In the genomic region with DNA sequence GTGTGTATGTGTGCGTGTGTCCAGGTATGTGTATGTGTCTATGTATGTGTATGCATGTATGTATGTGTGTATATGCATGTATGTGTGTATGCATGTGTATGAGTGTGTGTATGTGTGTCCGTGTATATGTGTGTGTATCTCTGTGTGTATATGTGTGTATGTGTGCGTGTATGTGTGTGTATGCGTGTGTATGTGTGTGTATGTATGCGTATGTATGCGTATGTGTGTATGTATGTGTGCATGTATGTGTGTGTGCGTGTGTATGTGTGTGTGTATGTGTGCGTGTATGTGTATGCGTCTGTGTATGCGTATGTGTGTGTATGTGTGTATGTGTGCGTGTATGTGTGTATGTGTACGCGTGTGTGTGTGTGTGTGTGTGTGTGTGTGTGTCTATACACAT, we compare ENCODE assay signal across 24 cellular contexts. TPM values are rescaled to one million over a fixed set of nuclear protein-coding genes. Genes with fewer than 3 reads are reported as not detected.
DNase-seq lines count a peak whose midpoint lies in the region; ATAC-seq and TF ChIP-seq lines count a peak whose summit lies in the region.
"Had no signal": no experiment of that assay in that cellular context is flagged by ENCODE, and none has a peak within 500 bp of the region (broad histone marks: within the 10 kb centered on the region; RNA-seq: fewer than 3 reads in every experiment).

No MANE protein-coding gene starts in this region.

- POLR2A ChIA-PET in HEK293 (lab: Yijun Ruan, JAX) = no interaction called here

- no peaks in the 10 kb centered on the region for H3K27me3 Mint-ChIP-seq in activated CD8-positive, alpha-beta memory T cell treated with anti-CD3 and anti-CD28 coated beads, Interleukin-2, amount 10 ng/mL, durations not matched to agents 7 days and 5 days
- no peaks in the 10 kb centered on the region for H3K27me3 Mint-ChIP-seq in central memory CD8-positive, alpha-beta T cell
- H3K27me3 Mint-ChIP-seq: type B pancreatic cell had no signal

- no peak for ATAC-seq in activated CD8-positive, alpha-beta memory T cell treated with anti-CD3 and anti-CD28 coated beads, Interleukin-2, amount 10 ng/mL, durations not matched to agents 7 days and 5 days
- no peak for ATAC-seq in central memory CD8-positive, alpha-beta T cell (replicated peaks; ENCODE audit: extremely low read depth, poor library complexity, severe bottlenecking)
- ATAC-seq in stimulated activated effector memory CD8-positive, alpha-beta T cell treated with anti-CD3 and anti-CD28 coated beads, Interleukin-12 subunit alpha, Interleukin-12 subunit beta, amount 100 ng/mL, for 72 hours = no peak
- no peak for ATAC-seq in activated naive CD4-positive, alpha-beta T cell treated with anti-CD3 and anti-CD28 coated beads, Interleukin-2, amount 50 U/mL, for 72 hours
- ATAC-seq: body of pancreas, gastroesophageal sphincter, left colon, PC-3 had no signal

- no peak for DNase-seq in activated CD8-positive, alpha-beta memory T cell treated with anti-CD3 and anti-CD28 coated beads, Interleukin-2, amount 10 ng/mL, durations not matched to agents 7 days and 5 days
- no peak for DNase-seq in activated CD8-positive, alpha-beta memory T cell treated with anti-CD3 and anti-CD28 coated beads for 24 hours
- DNase-seq in central memory CD8-positive, alpha-beta T cell (ENCODE audit: low spot score in 2 of 2) = no peak
- DNase-seq in stimulated activated effector memory CD8-positive, alpha-beta T cell treated with anti-CD3 and anti-CD28 coated beads, Interleukin-12 subunit alpha, Interleukin-12 subunit beta, amount 100 ng/mL, for 72 hours (ENCODE audit: low spot score in 2 of 2) = no peak
- no peak for DNase-seq in stimulated activated CD4-positive, alpha-beta T cell treated with anti-CD3 and anti-CD28 coated beads, Interleukin-1b, Interleukin-23, amount 100 ng/mL, for 48 hours
- DNase-seq in activated naive CD4-positive, alpha-beta T cell treated with anti-CD3 and anti-CD28 coated beads, Interleukin-2, amount 50 U/mL, for 72 hours (ENCODE audit: low spot score in 2 of 2) = no peak
- no peak for DNase-seq in SHP77 treated with DMSO at 0.1 percent for 48 hours (lab: John Stamatoyannopoulos, UW)
- DNase-seq: activated CD4-positive, alpha-beta T cell treated with anti-CD3 and anti-CD28 coated beads, Interleukin-2, amount 50 U/mL, for 48 hours; activated effector memory CD4-positive, alpha-beta T cell treated with Interleukin-2 at 50 U/mL for 16 hours; body of pancreas; cerebellar nuclear complex; dorsolateral prefrontal cortex; HFFc6; hypothalamus; immature natural killer cell; left colon; NCI-H1092 treated with DMSO at 0.1 percent for 48 hours; NCI-H187 treated with DMSO at 0.1 percent for 48 hours; NCI-H2171 treated with DMSO at 0.1 percent for 48 hours; NCI-H524; PC-3 had no signal

- H3K36me3 ChIP-seq in HEK293 (ENCODE audit: control insufficient read depth in 2 of 2, insufficient read depth in 1 of 2, low read length in 2 of 2) = no peaks in the 10 kb centered on the region
- H3K36me3 ChIP-seq: gastroesophageal sphincter had no signal

- peaks cover 87% of the 10 kb centered on the region for H3K4me1 Mint-ChIP-seq in activated CD8-positive, alpha-beta memory T cell treated with anti-CD3 and anti-CD28 coated beads, Interleukin-2, amount 10 ng/mL, durations not matched to agents 7 days and 5 days
- peaks cover 89% of the 10 kb centered on the region for H3K4me1 Mint-ChIP-seq in central memory CD8-positive, alpha-beta T cell
- H3K4me1 Mint-ChIP-seq in stimulated activated effector memory CD8-positive, alpha-beta T cell treated with anti-CD3 and anti-CD28 coated beads, Interleukin-12 subunit alpha, Interleukin-12 subunit beta, amount 100 ng/mL, for 72 hours = peaks cover 93% of the 10 kb centered on the region

- H3K4me3 ChIP-seq in HEK293 (ENCODE audit: low read depth, low read length) = no peak overlapping the region
- H3K4me3 ChIP-seq: body of pancreas, dorsolateral prefrontal cortex, gastroesophageal sphincter had no signal

- H3K27ac ChIP-seq in HEK293 (ENCODE audit: extremely low read depth, low read depth, low read length) = no peak overlapping the region
- H3K27ac ChIP-seq: body of pancreas, dorsolateral prefrontal cortex, gastroesophageal sphincter had no signal

- CTCF ChIA-PET in activated CD8-positive, alpha-beta memory T cell treated with anti-CD3 and anti-CD28 coated beads, Interleukin-2, amount 10 ng/mL, durations not matched to agents 7 days and 5 days (lab: Charles Lee) = interaction anchor here (1.5 kb wide), 1 partner anchor 10 kb away, joined by 5 read pairs; no protein-coding TSS in a partner anchor
- CTCF ChIA-PET in HEK293 (lab: Yijun Ruan, JAX) = no interaction called here

- TF ChIP-seq CTCF in HEK293 (tag by site-specific recombination; IDR thresholded peaks at IDR 0.05) = no peak

- peak overlapping the region; percentile 27 for H3K27ac Mint-ChIP-seq in activated CD8-positive, alpha-beta memory T cell treated with anti-CD3 and anti-CD28 coated beads, Interleukin-2, amount 10 ng/mL, durations not matched to agents 7 days and 5 days
- H3K27ac Mint-ChIP-seq in central memory CD8-positive, alpha-beta T cell (ENCODE audit: low read depth) = peak overlapping the region; percentile 66
- H3K27ac Mint-ChIP-seq in stimulated activated effector memory CD8-positive, alpha-beta T cell treated with anti-CD3 and anti-CD28 coated beads, Interleukin-12 subunit alpha, Interleukin-12 subunit beta, amount 100 ng/mL, for 72 hours = peak overlapping the region; percentile 10
- no peak overlapping the region for H3K27ac Mint-ChIP-seq in activated naive CD4-positive, alpha-beta T cell treated with anti-CD3 and anti-CD28 coated beads, Interleukin-2, amount 50 U/mL, for 72 hours
- H3K27ac Mint-ChIP-seq: HFFc6, type B pancreatic cell had no signal

- H3K36me3 Mint-ChIP-seq in activated CD8-positive, alpha-beta memory T cell treated with anti-CD3 and anti-CD28 coated beads, Interleukin-2, amount 10 ng/mL, durations not matched to agents 7 days and 5 days = peaks cover 56% of the 10 kb centered on the region
- peaks cover 7% of the 10 kb centered on the region for H3K36me3 Mint-ChIP-seq in central memory CD8-positive, alpha-beta T cell (ENCODE audit: insufficient read depth)
- peaks cover 14% of the 10 kb centered on the region for H3K36me3 Mint-ChIP-seq in stimulated activated effector memory CD8-positive, alpha-beta T cell treated with anti-CD3 and anti-CD28 coated beads, Interleukin-12 subunit alpha, Interleukin-12 subunit beta, amount 100 ng/mL, for 72 hours
- peaks cover 11 to 43% of the 10 kb centered on the region in 2 donors for H3K36me3 Mint-ChIP-seq in activated naive CD4-positive, alpha-beta T cell treated with anti-CD3 and anti-CD28 coated beads, Interleukin-2, amount 50 U/mL, for 72 hours

- no peaks in the 10 kb centered on the region for H3K9me3 ChIP-seq in HEK293 (ENCODE audit: control insufficient read depth, insufficient read depth, low read depth, low read length)
- H3K9me3 ChIP-seq: body of pancreas, gastroesophageal sphincter had no signal

- H3K9me3 Mint-ChIP-seq in activated CD8-positive, alpha-beta memory T cell treated with anti-CD3 and anti-CD28 coated beads, Interleukin-2, amount 10 ng/mL, durations not matched to agents 7 days and 5 days (ENCODE audit: low read depth) = no peaks in the 10 kb centered on the region
- H3K9me3 Mint-ChIP-seq in central memory CD8-positive, alpha-beta T cell = no peaks in the 10 kb centered on the region
- H3K9me3 Mint-ChIP-seq in stimulated activated effector memory CD8-positive, alpha-beta T cell treated with anti-CD3 and anti-CD28 coated beads, Interleukin-12 subunit alpha, Interleukin-12 subunit beta, amount 100 ng/mL, for 72 hours = no peaks in the 10 kb centered on the region
- H3K9me3 Mint-ChIP-seq in activated naive CD4-positive, alpha-beta T cell treated with anti-CD3 and anti-CD28 coated beads, Interleukin-2, amount 50 U/mL, for 72 hours = peaks cover 0 to 6% of the 10 kb centered on the region in 2 donors
- H3K9me3 Mint-ChIP-seq: HFFc6, immature natural killer cell, type B pancreatic cell had no signal

- no peaks in the 10 kb centered on the region for H3K4me1 ChIP-seq in HEK293 (ENCODE audit: control insufficient read depth, insufficient read depth, low read length)

- no peak overlapping the region for H3K4me3 Mint-ChIP-seq in activated CD8-positive, alpha-beta memory T cell treated with anti-CD3 and anti-CD28 coated beads, Interleukin-2, amount 10 ng/mL, durations not matched to agents 7 days and 5 days
- H3K4me3 Mint-ChIP-seq in central memory CD8-positive, alpha-beta T cell = no peak overlapping the region
- H3K4me3 Mint-ChIP-seq in stimulated activated effector memory CD8-positive, alpha-beta T cell treated with anti-CD3 and anti-CD28 coated beads, Interleukin-12 subunit alpha, Interleukin-12 subunit beta, amount 100 ng/mL, for 72 hours = no peak overlapping the region
- H3K4me3 Mint-ChIP-seq: HFFc6, type B pancreatic cell had no signal

TF ChIP-seq in HEK293, 187 proteins besides CTCF, POLR2A, EP300 and RAD21 (continues in another document):
- TF ChIP-seq EGR2 (tag by site-specific recombination; IDR thresholded peaks at IDR 0.05; ENCODE audit: low read depth) (no peak), ZNF423 (tag by site-specific recombination; IDR thresholded peaks at IDR 0.05) (no peak), GLI4 (tag by site-specific recombination; IDR thresholded peaks at IDR 0.05) (peak; percentile 43; the same call in 1 of the 2 replicates), ZBTB21 (tag by site-specific recombination; IDR thresholded peaks at IDR 0.05) (no peak), SALL2 (tag by site-specific recombination; IDR thresholded peaks at IDR 0.05; ENCODE audit: borderline replicate concordance) (peak; percentile 39; the same call in 1 of the 2 replicates), ZNF473 (tag by site-specific recombination; IDR thresholded peaks at IDR 0.05) (0 out of 2 replicates have a peak, but pooled peaks have one; percentile 68), ZNF777 (tag by site-specific recombination; IDR thresholded peaks at IDR 0.05; ENCODE audit: borderline replicate concordance) (0 out of 2 replicates have a peak, but pooled peaks have one; percentile 15), ZNF785 (tag by site-specific recombination; IDR thresholded peaks at IDR 0.05) (peak; percentile 21; the same call in 1 of the 2 replicates)
- TF ChIP-seq, protein P1, sequence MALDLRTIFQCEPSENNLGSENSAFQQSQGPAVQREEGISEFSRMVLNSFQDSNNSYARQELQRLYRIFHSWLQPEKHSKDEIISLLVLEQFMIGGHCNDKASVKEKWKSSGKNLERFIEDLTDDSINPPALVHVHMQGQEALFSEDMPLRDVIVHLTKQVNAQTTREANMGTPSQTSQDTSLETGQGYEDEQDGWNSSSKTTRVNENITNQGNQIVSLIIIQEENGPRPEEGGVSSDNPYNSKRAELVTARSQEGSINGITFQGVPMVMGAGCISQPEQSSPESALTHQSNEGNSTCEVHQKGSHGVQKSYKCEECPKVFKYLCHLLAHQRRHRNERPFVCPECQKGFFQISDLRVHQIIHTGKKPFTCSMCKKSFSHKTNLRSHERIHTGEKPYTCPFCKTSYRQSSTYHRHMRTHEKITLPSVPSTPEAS (tag by site-specific recombination; IDR thresholded peaks at IDR 0.05) = peak; percentile 94

RNA-seq across cellular contexts. Expression of gene CHST11, which starts 31.6 kb away (rescaled TPM):
- 100 to 1,000 TPM; 123 to 141 TPM for total RNA-seq in activated CD8-positive, alpha-beta memory T cell treated with anti-CD3 and anti-CD28 coated beads, Interleukin-2, amount 10 ng/mL, durations not matched to agents 7 days and 5 days
- total RNA-seq in activated naive CD4-positive, alpha-beta T cell treated with anti-CD3 and anti-CD28 coated beads, Interleukin-2, amount 50 U/mL, for 72 hours = 10 to 100 TPM; 20.0 to 40.0 TPM

Comparison
In these comparisons a context has a peak if more than half of its experiments do, and no peak if none do; other contexts are left out.
1. H3K27ac Mint-ChIP-seq: peak in activated CD8-positive, alpha-beta memory T cell treated with anti-CD3 and anti-CD28 coated beads, Interleukin-2, amount 10 ng/mL, durations not matched to agents 7 days and 5 days (single experiment), central memory CD8-positive, alpha-beta T cell (single experiment) and stimulated activated effector memory CD8-positive, alpha-beta T cell treated with anti-CD3 and anti-CD28 coated beads, Interleukin-12 subunit alpha, Interleukin-12 subunit beta, amount 100 ng/mL, for 72 hours (single experiment); none in activated naive CD4-positive, alpha-beta T cell treated with anti-CD3 and anti-CD28 coated beads, Interleukin-2, amount 50 U/mL, for 72 hours (0 of 2).